Comparison of ENCODE assay signal across 31 cellular contexts in genomic region chr21:14538477-14538876, GRCh38. TPM values are rescaled to one million over a fixed set of nuclear protein-coding genes. Genes with fewer than 3 reads are reported as not detected.
DNase-seq lines count a peak whose midpoint lies in the region; ATAC-seq, FAIRE-seq and TF ChIP-seq lines count a peak whose summit lies in the region.
"Had no signal": no experiment of that assay in that cellular context is flagged by ENCODE, and none has a peak within 500 bp of the region (broad histone marks: within the 10 kb centered on the region; RNA-seq: fewer than 3 reads in every experiment).

No MANE protein-coding gene starts in this region.

- POLR2A ChIA-PET in K562 (lab: Yijun Ruan, JAX) = interaction anchor here (2.1 kb wide), 1 partner anchor 11 kb away, joined by 5 read pairs; no protein-coding TSS in a partner anchor

- ATAC-seq in natural killer cell treated with Interleukin-12 subunit alpha and Interleukin-12 subunit beta and Interleukin-15 and Interleukin-18, amount 100 ng/mL, for 72 hours = no peak
- ATAC-seq in natural killer cell (no peak), T-helper 17 cell (no peak), K562 (no peak), HG02763 (IDR thresholded peaks at IDR 0.05; ENCODE audit: unreplicated experiment) (no peak), SK-N-SH treated with all-trans-retinoic acid at 6 μM for 48 hours (no peak)
- ATAC-seq: gastrocnemius medialis; HepG2; naive thymus-derived CD8-positive, alpha-beta T cell had no signal

- no peak overlapping the region for H2AFZ ChIP-seq in K562 (ENCODE audit: low read depth, low read length)
- H2AFZ ChIP-seq: GM23248 had no signal

- H3K4me1 Mint-ChIP-seq in natural killer cell treated with Interleukin-12 subunit alpha and Interleukin-12 subunit beta and Interleukin-15 and Interleukin-18, amount 100 ng/mL, for 72 hours (ENCODE audit: low read depth in 2 of 2) = peaks cover 63 to 89% of the 10 kb centered on the region in 2 donors
- H3K4me1 Mint-ChIP-seq in natural killer cell (peaks cover 54 to 76% of the 10 kb centered on the region in 2 donors), T-helper 17 cell (peaks cover 45% of the 10 kb centered on the region)
- H3K4me1 Mint-ChIP-seq: endodermal cell had no signal

- H3K27me3 Mint-ChIP-seq in natural killer cell treated with Interleukin-12 subunit alpha and Interleukin-12 subunit beta and Interleukin-15 and Interleukin-18, amount 100 ng/mL, for 72 hours = no peaks in the 10 kb centered on the region
- H3K27me3 Mint-ChIP-seq in natural killer cell (ENCODE audit: low read depth in 2 of 2) (no peaks in the 10 kb centered on the region), T-helper 17 cell (no peaks in the 10 kb centered on the region)
- H3K27me3 Mint-ChIP-seq: naive thymus-derived CD8-positive, alpha-beta T cell had no signal

- H3K27ac ChIP-seq in K562 (ENCODE audit: extremely low read depth, low read depth, low read length) = no peak overlapping the region
- H3K27ac ChIP-seq: esophagus squamous epithelium, gastrocnemius medialis, GM23248, left ventricle myocardium inferior, ovary had no signal

- TF ChIP-seq CTCF in natural killer cell (IDR thresholded peaks at IDR 0.05) = no peak
- TF ChIP-seq CTCF in K562 (IDR thresholded peaks at IDR 0.05 in 2 of 3, conservative IDR thresholded peaks at IDR 0.05 in 1 of 3; ENCODE audit: insufficient read depth in 2 of 3, low read depth in 1 of 3, low read length in 3 of 3) = no peak
- no peak for TF ChIP-seq CTCF in GM13977 (IDR thresholded peaks at IDR 0.05; ENCODE audit: extremely low read depth, insufficient read depth, missing control alignments)

- peaks cover 12% of the 10 kb centered on the region; the same call in 1 of the 2 replicates for H4K20me1 ChIP-seq in K562 (replicated peaks; ENCODE audit: control insufficient read depth, insufficient read depth, low read length)

- H3K36me3 ChIP-seq in K562 (ENCODE audit: control insufficient read depth, insufficient read depth, low read length) = peaks cover 69% of the 10 kb centered on the region
- H3K36me3 ChIP-seq: esophagus squamous epithelium, gastrocnemius medialis, left ventricle myocardium inferior, ovary had no signal

- H3K9me3 ChIP-seq in T-helper 17 cell (ENCODE audit: control insufficient read depth, low read length, poor library complexity, severe bottlenecking) = no peaks in the 10 kb centered on the region
- peaks cover 5% of the 10 kb centered on the region for H3K9me3 ChIP-seq in K562 (replicated peaks; ENCODE audit: control insufficient read depth, insufficient read depth, low read depth, low read length)
- H3K9me3 ChIP-seq: esophagus squamous epithelium, gastrocnemius medialis, ovary had no signal

- CTCF ChIA-PET in K562 (lab: Yijun Ruan, JAX; ENCODE audit: low intra/inter-chr PET ratio) = no interaction called here

- no peak for TF ChIP-seq EP300 in K562 (IDR thresholded peaks at IDR 0.05; ENCODE audit: low read length)

- BruUV-seq in K562 (replicated peaks; lab: Mats Ljungman, UMichigan) = no TSS peak

- H3K4me3 ChIP-seq in K562 = no peak overlapping the region
- H3K4me3 ChIP-seq: esophagus squamous epithelium, gastrocnemius medialis, GM23248, left ventricle myocardium inferior, ovary had no signal

- no peaks in the 10 kb centered on the region for H3K9me1 ChIP-seq in K562 (ENCODE audit: control insufficient read depth, insufficient read depth, low read length)

- no peak for DNase-seq in natural killer cell treated with Interleukin-12 subunit alpha and Interleukin-12 subunit beta and Interleukin-15 and Interleukin-18, amount 100 ng/mL, for 72 hours (ENCODE audit: low spot score)
- DNase-seq in natural killer cell = no peak
- no peak for DNase-seq in T-helper 17 cell
- DNase-seq in K562 (ENCODE audit: extremely low read depth in 1 of 4, low spot score in 3 of 4) = no peak
- no peak for DNase-seq in GM13977 (ENCODE audit: low spot score)
- DNase-seq: activated CD4-positive, CD25-positive, alpha-beta regulatory T cell; activated gamma-delta T cell; aorta; DMS 273 treated with DMSO at 0.1 percent for 48 hours; endodermal cell; esophagus squamous epithelium; gastrocnemius medialis; GM23248; left ventricle myocardium inferior; midbrain; naive thymus-derived CD8-positive, alpha-beta T cell; NCI-H1092 treated with DMSO at 0.1 percent for 48 hours; NCI-H1930; NCI-H345; NCI-H774; ovary; retina; RPMI8226; small intestine; stimulated activated CD4-positive, alpha-beta T cell treated with anti-CD3 and anti-CD28 coated beads, Interleukin-2, amount 100 ng/mL, for 24 hours; T-helper 9 cell had no signal

- H3K27me3 ChIP-seq in K562 (ENCODE audit: control insufficient read depth in 2 of 2, insufficient read depth in 2 of 2, low read length in 2 of 2) = no peaks in the 10 kb centered on the region
- H3K27me3 ChIP-seq: esophagus squamous epithelium, gastrocnemius medialis, ovary had no signal

- TF ChIP-seq POLR2A in K562 (conservative IDR thresholded peaks at IDR 0.05) = no peak

- in situ Hi-C loops in K562 (cut with MboI) = no loop called here
- in situ Hi-C loops in GM13977 (cut with MboI; ENCODE audit: low pct_unique_long_range_greater_than_20kb, low sequenced_read_pairs, unreplicated experiment) = no loop called here

- H3K4me2 ChIP-seq in K562 (ENCODE audit: insufficient read depth, low read length) = peak overlapping the region; percentile 37

- no peak for TF ChIP-seq RAD21 in K562 (CRISPR knock-in tag; conservative IDR thresholded peaks at IDR 0.05 in 1 of 2, IDR thresholded peaks at IDR 0.05 in 1 of 2)

- peaks cover 97% of the 10 kb centered on the region for H3K79me2 ChIP-seq in K562 (ENCODE audit: control insufficient read depth, insufficient read depth, low read length)

- peaks cover 10% of the 10 kb centered on the region for H3K9me3 Mint-ChIP-seq in natural killer cell treated with Interleukin-12 subunit alpha and Interleukin-12 subunit beta and Interleukin-15 and Interleukin-18, amount 100 ng/mL, for 72 hours
- H3K9me3 Mint-ChIP-seq in natural killer cell = peaks cover 3 to 4% of the 10 kb centered on the region in 2 donors

- H3K36me3 Mint-ChIP-seq in natural killer cell treated with Interleukin-12 subunit alpha and Interleukin-12 subunit beta and Interleukin-15 and Interleukin-18, amount 100 ng/mL, for 72 hours = peaks cover 73% of the 10 kb centered on the region
- H3K36me3 Mint-ChIP-seq in natural killer cell = no peaks in the 10 kb centered on the region
- peaks cover 4% of the 10 kb centered on the region for H3K36me3 Mint-ChIP-seq in T-helper 17 cell (ENCODE audit: low read depth)

- intact Hi-C loops in natural killer cell (cut with micrococcal nuclease) = loop anchor here (10.0 kb wide), 1 partner anchor 1196 kb away; no protein-coding TSS in a partner anchor
- intact Hi-C loops in K562 (cut with micrococcal nuclease) = no loop called here

- no peak overlapping the region for H3K9ac ChIP-seq in K562 (ENCODE audit: insufficient read depth in 1 of 2, low read depth in 2 of 2, low read length in 2 of 2)
- H3K9ac ChIP-seq: GM23248 had no signal

- peak overlapping the region; percentile 95 for H3K4me3 Mint-ChIP-seq in natural killer cell treated with Interleukin-12 subunit alpha and Interleukin-12 subunit beta and Interleukin-15 and Interleukin-18, amount 100 ng/mL, for 72 hours
- H3K4me3 Mint-ChIP-seq in natural killer cell (no peak overlapping the region), T-helper 17 cell (no peak overlapping the region)
- H3K4me3 Mint-ChIP-seq: endodermal cell had no signal

- peak overlapping the region; percentile 99 to 100 for H3K27ac Mint-ChIP-seq in natural killer cell treated with Interleukin-12 subunit alpha and Interleukin-12 subunit beta and Interleukin-15 and Interleukin-18, amount 100 ng/mL, for 72 hours
- H3K27ac Mint-ChIP-seq in natural killer cell (no peak overlapping the region), T-helper 17 cell (peak overlapping the region; percentile 34)
- H3K27ac Mint-ChIP-seq: endodermal cell had no signal

- FAIRE-seq in K562 (lab: Jason Lieb, UNC) = no peak
- FAIRE-seq: HepG2, islet of Langerhans, small intestine had no signal

- H3K4me1 ChIP-seq in K562 (replicated peaks in 1 of 2; ENCODE audit: control insufficient read depth in 2 of 2, insufficient read depth in 2 of 2, low read length in 2 of 2) = peaks cover 3 to 23% of the 10 kb centered on the region in 2 experiments; a peak in 3 of 5 replicates
- H3K4me1 ChIP-seq: gastrocnemius medialis, left ventricle myocardium inferior had no signal

TF ChIP-seq in K562, 482 proteins besides CTCF, POLR2A, EP300 and RAD21 (continues in another document):
- peak; percentile 28 for TF ChIP-seq MEIS2 (IDR thresholded peaks at IDR 0.05; ENCODE audit: partially characterized antibody)

RNA-seq across cellular contexts. Expression of gene SAMSN1, which starts 7.6 kb away (rescaled TPM):
- 100 to 1,000 TPM; 158 to 383 TPM for total RNA-seq in natural killer cell treated with Interleukin-12 subunit alpha and Interleukin-12 subunit beta and Interleukin-15 and Interleukin-18, amount 100 ng/mL, for 72 hours
- total RNA-seq in natural killer cell = 100 to 1,000 TPM in 1 of 3 donors, 10 to 100 TPM in 2; 17.7 to 101 (median 18.2) TPM
- total RNA-seq in T-helper 17 cell = 10 to 100 TPM; 33.7 to 64.9 TPM
- total RNA-seq in K562 (2011; cell fraction: chromatin; rRNA removed; ENCODE audit: low replicate concordance) = 35.2 and 136 TPM in 2 replicates
- 20.5 and 30.3 TPM in 2 replicates for total RNA-seq in K562 (2011; cell fraction: nucleolus; rRNA removed)
- total RNA-seq in K562 (2011; cell fraction: nucleoplasm; rRNA removed) = 46.3 and 72.5 TPM in 2 replicates
- total RNA-seq in K562 (2014; rRNA removed) = 96.8 and 106 TPM in 2 replicates
- total RNA-seq in K562 (2014; rRNA removed; fragmentation: Illumina TruSeq; extraction: Trizol) = 201 and 218 TPM in 2 replicates
- total RNA-seq in K562 (2015; rRNA removed; fragmentation: Illumina TruSeq; extraction: Trizol) = 143 and 159 TPM in 2 replicates
- total RNA-seq in K562 (2021) = 101 and 118 TPM in 2 replicates
- 135 and 151 TPM in 2 replicates for polyA plus RNA-seq in K562 (2011; rRNA removed)
- 22.7 and 52.5 TPM in 2 replicates for polyA plus RNA-seq in K562 (2011; cell fraction: cytosol; rRNA removed)
- 48.6 and 89.9 TPM in 2 replicates for polyA plus RNA-seq in K562 (2011; cell fraction: nucleus; rRNA removed)
- polyA plus RNA-seq in K562 (2012) = 101 and 117 TPM in 2 replicates
- 172 and 209 TPM in 2 replicates for polyA plus RNA-seq in K562 (2014; fragmentation: Illumina TruSeq; extraction: Trizol)
- polyA plus RNA-seq in K562 (2014; fragmentation: Nextera tagmentation; extraction: Ambion mirVana) = 100 to 1,000 TPM; 184 to 223 TPM
- polyA plus RNA-seq in K562 (2014; rRNA removed) = 129 and 135 TPM in 2 replicates
- polyA minus RNA-seq in K562 (2011; rRNA and poly(A)+ RNA removed) = 95.4 and 142 TPM in 2 replicates
- polyA minus RNA-seq in K562 (2011; cell fraction: cytosol; rRNA and poly(A)+ RNA removed) = 33.6 and 37.9 TPM in 2 replicates
- polyA minus RNA-seq in K562 (2011; cell fraction: nucleus; rRNA and poly(A)+ RNA removed) = 39.7 and 92.0 TPM in 2 replicates
- total RNA-seq: GM23248, HepG2, SK-MEL-5 had no signal
- polyA plus RNA-seq: GM23248 had no signal

Comparison
In these comparisons a context has a peak if more than half of its experiments do, and no peak if none do; other contexts are left out.
1. H3K27ac Mint-ChIP-seq: peak in natural killer cell treated with Interleukin-12 subunit alpha and Interleukin-12 subunit beta and Interleukin-15 and Interleukin-18, amount 100 ng/mL, for 72 hours (2 of 2) and T-helper 17 cell (single experiment); none in natural killer cell (0 of 2).